18 cellular contexts compared by ENCODE assay signal in genomic region chr3:33392144-33392543, GRCh38. TPM values are rescaled to one million over a fixed set of nuclear protein-coding genes. Genes with fewer than 3 reads are reported as not detected.
DNase-seq lines count a peak whose midpoint lies in the region; ATAC-seq, FAIRE-seq and TF ChIP-seq lines count a peak whose summit lies in the region.
"Had no signal": no experiment of that assay in that cellular context is flagged by ENCODE, and none has a peak within 500 bp of the region (broad histone marks: within the 10 kb centered on the region; RNA-seq: fewer than 3 reads in every experiment).

No MANE protein-coding gene starts in this region.

- TF ChIP-seq CTCF in astrocyte (IDR thresholded peaks at IDR 0.05; ENCODE audit: insufficient read depth, low read depth, low read length) (no peak), osteoblast (IDR thresholded peaks at IDR 0.05; ENCODE audit: extremely low read depth, low read depth, low read length) (no peak)

- H3K4me2 ChIP-seq in astrocyte (ENCODE audit: low read length): peak overlapping the region; percentile 13
- H3K4me2 ChIP-seq in osteoblast (ENCODE audit: insufficient read depth, low read length): peak overlapping the region; percentile 14
- H3K4me2 ChIP-seq: BLaER1 treated with 17β-estradiol and CSF1 and Interleukin-3, amounts not matched to agents 10 nM and 100 nM had no signal

- DNase-seq in CD8-positive, alpha-beta memory T cell: no peak
- no peak for DNase-seq in astrocyte (ENCODE audit: low read depth)
- DNase-seq in osteoblast (ENCODE audit: insufficient read length, low spot score, missing footprints): no peak
- no peak for DNase-seq in NOMO-1 treated with dmso at 0.1 percent for 144 hours (lab: John Stamatoyannopoulos, UW; ENCODE audit: unreplicated experiment)
- DNase-seq: activated CD8-positive, alpha-beta memory T cell treated with anti-CD3 and anti-CD28 coated beads for 24 hours; cerebellar nuclear complex; Karpas-422; left ventricle myocardium superior; NCI-H1436; retina; SHP77 treated with DMSO at 0.1 percent for 48 hours had no signal

- no peak overlapping the region for H3K4me3 Mint-ChIP-seq in CD8-positive, alpha-beta memory T cell
- H3K4me3 Mint-ChIP-seq in IgD-negative memory B cell (no peak overlapping the region), astrocyte (ENCODE audit: unreplicated experiment) (peak overlapping the region; percentile 67)
- H3K4me3 Mint-ChIP-seq: activated naive CD4-positive, alpha-beta T cell treated with anti-CD3 and anti-CD28 coated beads, Interleukin-2, amount 50 U/mL, for 24 hours had no signal

- ATAC-seq in GM18861 (IDR thresholded peaks at IDR 0.05; ENCODE audit: unreplicated experiment): no peak
- no peak for ATAC-seq in HG02870 (IDR thresholded peaks at IDR 0.05; ENCODE audit: unreplicated experiment)

- H3K36me3 ChIP-seq in CD8-positive, alpha-beta memory T cell (ENCODE audit: insufficient read depth, low read length): peaks cover 27% of the 10 kb centered on the region
- H3K36me3 ChIP-seq in astrocyte (ENCODE audit: insufficient read depth, low read length) (peaks cover 46% of the 10 kb centered on the region), osteoblast (ENCODE audit: insufficient read depth, low read length) (peaks cover 68% of the 10 kb centered on the region)

- H3K4me1 ChIP-seq in CD8-positive, alpha-beta memory T cell (ENCODE audit: insufficient read depth, low read length): no peaks in the 10 kb centered on the region
- H3K4me1 ChIP-seq in astrocyte (ENCODE audit: insufficient read depth, low read length): peaks cover 25% of the 10 kb centered on the region
- peaks cover 54% of the 10 kb centered on the region for H3K4me1 ChIP-seq in osteoblast (ENCODE audit: insufficient read depth, low read length)
- H3K4me1 ChIP-seq: BLaER1 treated with 17β-estradiol and CSF1 and Interleukin-3, amounts not matched to agents 10 nM and 100 nM had no signal

- POLR2A ChIA-PET in CD8-positive, alpha-beta memory T cell (lab: Charles Lee): no interaction called here

- CTCF ChIA-PET in CD8-positive, alpha-beta memory T cell (lab: Charles Lee): no interaction called here

- H3K79me2 ChIP-seq in astrocyte (ENCODE audit: insufficient read depth, low read length) (peaks cover 16% of the 10 kb centered on the region), osteoblast (ENCODE audit: insufficient read depth, low read length) (peaks cover 16% of the 10 kb centered on the region)

- no peaks in the 10 kb centered on the region for H3K9me3 Mint-ChIP-seq in CD8-positive, alpha-beta memory T cell
- H3K9me3 Mint-ChIP-seq in IgD-negative memory B cell (no peaks in the 10 kb centered on the region), astrocyte (ENCODE audit: unreplicated experiment) (no peaks in the 10 kb centered on the region)
- H3K9me3 Mint-ChIP-seq: activated naive CD4-positive, alpha-beta T cell treated with anti-CD3 and anti-CD28 coated beads, Interleukin-2, amount 50 U/mL, for 24 hours had no signal

- no peaks in the 10 kb centered on the region for H3K27me3 Mint-ChIP-seq in CD8-positive, alpha-beta memory T cell
- no peaks in the 10 kb centered on the region for H3K27me3 Mint-ChIP-seq in IgD-negative memory B cell
- H3K27me3 Mint-ChIP-seq in astrocyte (ENCODE audit: low read depth, unreplicated experiment): no peaks in the 10 kb centered on the region
- H3K27me3 Mint-ChIP-seq: activated naive CD4-positive, alpha-beta T cell treated with anti-CD3 and anti-CD28 coated beads, Interleukin-2, amount 50 U/mL, for 24 hours had no signal

- H3K27ac Mint-ChIP-seq in CD8-positive, alpha-beta memory T cell: peak overlapping the region in 5 of 8 donors; percentile 17 to 83 (median 48)
- peak overlapping the region in 2 of 3 donors; percentile 1 to 40 for H3K27ac Mint-ChIP-seq in IgD-negative memory B cell
- H3K27ac Mint-ChIP-seq in astrocyte (ENCODE audit: unreplicated experiment): peak overlapping the region; percentile 54

- peak overlapping the region; percentile 13 for H3K9ac ChIP-seq in astrocyte (ENCODE audit: low read length)
- H3K9ac ChIP-seq: BLaER1 treated with 17β-estradiol and CSF1 and Interleukin-3, amounts not matched to agents 10 nM and 100 nM had no signal

- no peaks in the 10 kb centered on the region for H3K9me3 ChIP-seq in CD8-positive, alpha-beta memory T cell (ENCODE audit: low read length)
- H3K9me3 ChIP-seq in astrocyte (ENCODE audit: insufficient read depth, low read depth, low read length) (no peaks in the 10 kb centered on the region), osteoblast (ENCODE audit: low read depth, low read length) (no peaks in the 10 kb centered on the region)
- H3K9me3 ChIP-seq: BLaER1 treated with 17β-estradiol and CSF1 and Interleukin-3, amounts not matched to agents 10 nM and 100 nM had no signal

- FAIRE-seq in astrocyte (lab: Jason Lieb, UNC): no peak
- FAIRE-seq: endometrium had no signal

- H3K4me3 ChIP-seq in CD8-positive, alpha-beta memory T cell (ENCODE audit: low read length): no peak overlapping the region
- no peak overlapping the region for H3K4me3 ChIP-seq in astrocyte (ENCODE audit: insufficient read depth, low read depth, low read length)
- no peak overlapping the region for H3K4me3 ChIP-seq in osteoblast (ENCODE audit: insufficient read depth, low read length)
- H3K4me3 ChIP-seq: BLaER1 treated with 17β-estradiol and CSF1 and Interleukin-3, amounts not matched to agents 10 nM and 100 nM had no signal

- no peak overlapping the region for H2AFZ ChIP-seq in astrocyte (ENCODE audit: low read depth, low read length)
- no peak overlapping the region for H2AFZ ChIP-seq in osteoblast (ENCODE audit: low read length)

- H4K20me1 ChIP-seq in astrocyte (ENCODE audit: insufficient read depth, low read length): no peaks in the 10 kb centered on the region
- H4K20me1 ChIP-seq in osteoblast (ENCODE audit: insufficient read depth, low read length): peaks cover 3% of the 10 kb centered on the region

- H3K27ac ChIP-seq in CD8-positive, alpha-beta memory T cell (ENCODE audit: low read depth, low read length): no peak overlapping the region
- peak overlapping the region; percentile 61 for H3K27ac ChIP-seq in astrocyte (ENCODE audit: low read depth, low read length)
- H3K27ac ChIP-seq in osteoblast (ENCODE audit: low read depth, low read length): peak overlapping the region; percentile 68
- H3K27ac ChIP-seq: BLaER1 treated with 17β-estradiol and CSF1 and Interleukin-3, amounts not matched to agents 10 nM and 100 nM; foreskin keratinocyte had no signal

- peaks cover 0 to 4% (median 4%) of the 10 kb centered on the region in 3 donors for H3K4me1 Mint-ChIP-seq in CD8-positive, alpha-beta memory T cell
- H3K4me1 Mint-ChIP-seq in IgD-negative memory B cell (peaks cover 0 to 5% (median 3%) of the 10 kb centered on the region in 3 donors), astrocyte (ENCODE audit: low read depth, unreplicated experiment) (peaks cover 24% of the 10 kb centered on the region)
- H3K4me1 Mint-ChIP-seq: activated naive CD4-positive, alpha-beta T cell treated with anti-CD3 and anti-CD28 coated beads, Interleukin-2, amount 50 U/mL, for 24 hours had no signal

- no peaks in the 10 kb centered on the region for H3K27me3 ChIP-seq in CD8-positive, alpha-beta memory T cell (ENCODE audit: insufficient read depth, low read length, poor library complexity, severe bottlenecking)
- H3K27me3 ChIP-seq in astrocyte (ENCODE audit: insufficient read depth, low read length) (no peaks in the 10 kb centered on the region), osteoblast (ENCODE audit: insufficient read depth, low read length) (no peaks in the 10 kb centered on the region)
- H3K27me3 ChIP-seq: BLaER1 treated with 17β-estradiol and CSF1 and Interleukin-3, amounts not matched to agents 10 nM and 100 nM; foreskin keratinocyte had no signal

- peaks cover 4 to 87% (median 48%) of the 10 kb centered on the region in 3 donors for H3K36me3 Mint-ChIP-seq in CD8-positive, alpha-beta memory T cell
- H3K36me3 Mint-ChIP-seq in IgD-negative memory B cell (peaks cover 19% of the 10 kb centered on the region), astrocyte (ENCODE audit: low read depth, unreplicated experiment) (peaks cover 17% of the 10 kb centered on the region)

RNA-seq across cellular contexts. Expression of gene UBP1, which starts 48.1 kb away (rescaled TPM):
- total RNA-seq in CD8-positive, alpha-beta memory T cell: 10 to 100 TPM; 70.8 to 79.4 TPM
- 15.9 TPM for polyA plus RNA-seq in CD8-positive, alpha-beta memory T cell
- 9.3 TPM for polyA plus RNA-seq in IgD-negative memory B cell
- total RNA-seq in astrocyte (65.5 and 79.3 TPM in 2 replicates), osteoblast (69.0 and 77.4 TPM in 2 replicates)
